Comparison of ENCODE assay signal across 14 cellular contexts in the genomic region with DNA sequence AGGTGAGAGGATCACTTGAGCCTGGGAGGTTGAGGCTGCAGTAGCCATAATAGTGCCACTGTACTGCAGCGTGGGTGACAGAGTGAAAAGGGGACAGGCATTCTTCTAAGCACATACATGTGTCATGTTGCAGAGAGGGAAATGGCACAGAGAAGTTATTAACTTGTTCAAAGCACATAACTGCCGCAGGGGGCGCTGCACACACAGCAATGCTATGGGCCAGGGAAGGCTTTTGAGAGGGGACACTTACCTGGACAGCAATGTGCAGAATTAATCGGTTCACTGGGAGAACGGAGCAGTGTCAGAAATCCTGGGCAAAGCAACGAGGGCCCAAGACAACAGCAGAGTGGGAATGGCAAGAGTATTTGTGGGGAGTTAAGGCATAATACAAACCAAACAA. TPM values are rescaled to one million over a fixed set of nuclear protein-coding genes. Genes with fewer than 3 reads are reported as not detected.
DNase-seq lines count a peak whose midpoint lies in the region; ATAC-seq, FAIRE-seq and TF ChIP-seq lines count a peak whose summit lies in the region.
"Had no signal": no experiment of that assay in that cellular context is flagged by ENCODE, and none has a peak within 500 bp of the region (broad histone marks: within the 10 kb centered on the region; RNA-seq: fewer than 3 reads in every experiment).

No MANE protein-coding gene starts in this region.

- TF ChIP-seq EP300 in A549 (IDR thresholded peaks at IDR 0.05), result no peak

- CTCF ChIA-PET in A549 (lab: Yijun Ruan, JAX), result no interaction called here

- no peak overlapping the region for H3K4me2 ChIP-seq in A549

- peak in 1 of 2 experiments; percentile 48; a peak in 2 of 5 replicates for TF ChIP-seq RAD21 in A549 (conservative IDR thresholded peaks at IDR 0.05 in 1 of 2, IDR thresholded peaks at IDR 0.05 in 1 of 2)

- H3K27ac ChIP-seq in A549, result no peak overlapping the region
- H3K27ac ChIP-seq: thoracic aorta had no signal

- FAIRE-seq in A549 (lab: Jason Lieb, UNC), result no peak
- FAIRE-seq: GM19239 had no signal

- H3K9me3 ChIP-seq in A549, result no peaks in the 10 kb centered on the region
- H3K9me3 ChIP-seq: thoracic aorta had no signal

- TF ChIP-seq CTCF in A549 (IDR thresholded peaks at IDR 0.05) (peak; percentile 39), GM10266 (IDR thresholded peaks at IDR 0.05; ENCODE audit: control insufficient read depth, insufficient read depth, low read depth, missing control alignments) (peak; percentile 37), fibroblast of mammary gland (conservative IDR thresholded peaks at IDR 0.05; ENCODE audit: control insufficient read depth, insufficient read depth, low read depth, low read length) (peak; percentile 40)

- POLR2A ChIA-PET in A549 (lab: Yijun Ruan, JAX), result no interaction called here

- TF ChIP-seq POLR2A in A549 (IDR thresholded peaks at IDR 0.05; ENCODE audit: low read length), result no peak

- H3K4me1 ChIP-seq in A549, result no peaks in the 10 kb centered on the region

- ATAC-seq in A549, result peak; percentile 43 to 82; a peak in 4 of 6 replicates

- H3K4me3 ChIP-seq in A549 (no peak overlapping the region), fibroblast of mammary gland (ENCODE audit: control insufficient read depth, low read depth, low read length) (no peak overlapping the region)
- H3K4me3 ChIP-seq: thoracic aorta had no signal

- DNase-seq in A549 (ENCODE audit: low read depth in 1 of 2, low spot score in 1 of 2) (peak; percentile 10 to 51), GM10266 (ENCODE audit: extremely low spot score) (no peak), NCI-H460 (ENCODE audit: extremely low read depth, low read depth) (peak; percentile 36), fibroblast of mammary gland (ENCODE audit: low read depth) (peak; percentile 12), COR-L47 (lab: John Stamatoyannopoulos, UW) (no peak), Kasumi-1 (lab: John Stamatoyannopoulos, UW) (no peak), hepatic stellate cell (ENCODE audit: low spot score) (no peak), A172 (ENCODE audit: low spot score) (no peak)
- DNase-seq: amygdala; NCI-H1092; stimulated activated CD4-positive, alpha-beta T cell treated with anti-CD3 and anti-CD28 coated beads, Interleukin-4, amount 100 ng/mL, for 1 hour had no signal

- WGBS in A549 (ENCODE audit: missing lambda C conversion rate), result 70% methylated on average over 6 of the region's 6 CpGs

TF ChIP-seq in A549, 52 proteins besides CTCF, POLR2A, EP300 and RAD21:
- no peak for TF ChIP-seq CBX2 (IDR thresholded peaks at IDR 0.05; ENCODE audit: borderline replicate concordance, low read depth)
- TF ChIP-seq RARB (CRISPR knock-in tag; IDR thresholded peaks at IDR 0.05), result no peak
- TF ChIP-seq NR3C1 (IDR thresholded peaks at IDR 0.05), result no peak
- TF ChIP-seq, protein P1, sequence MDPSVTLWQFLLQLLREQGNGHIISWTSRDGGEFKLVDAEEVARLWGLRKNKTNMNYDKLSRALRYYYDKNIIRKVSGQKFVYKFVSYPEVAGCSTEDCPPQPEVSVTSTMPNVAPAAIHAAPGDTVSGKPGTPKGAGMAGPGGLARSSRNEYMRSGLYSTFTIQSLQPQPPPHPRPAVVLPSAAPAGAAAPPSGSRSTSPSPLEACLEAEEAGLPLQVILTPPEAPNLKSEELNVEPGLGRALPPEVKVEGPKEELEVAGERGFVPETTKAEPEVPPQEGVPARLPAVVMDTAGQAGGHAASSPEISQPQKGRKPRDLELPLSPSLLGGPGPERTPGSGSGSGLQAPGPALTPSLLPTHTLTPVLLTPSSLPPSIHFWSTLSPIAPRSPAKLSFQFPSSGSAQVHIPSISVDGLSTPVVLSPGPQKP (IDR thresholded peaks at IDR 0.05; ENCODE audit: low read depth, low read length), result no peak
- no peak for TF ChIP-seq HOXA7 (CRISPR knock-in tag; IDR thresholded peaks at IDR 0.05)
- TF ChIP-seq POLR2AphosphoS2 (conservative IDR thresholded peaks at IDR 0.05; ENCODE audit: low read length), result no peak
TF ChIP-seq in A549: peak in this region for 0.

RNA-seq across cellular contexts. Expression of a gene that starts 2.4 kb away (rescaled TPM):
- polyA plus RNA-seq in A549 (2011; rRNA removed) (not detected in 2 replicates), A549 (2017; fragmentation: RNase III; extraction: RNeasy Plus Mini Kit Qiagen cat#74134 plus additional on column Dnase treatment) (not detected in 3 replicates)
- not detected in 2 replicates for polyA plus RNA-seq in A549 (2012; cell fraction: cytosol; rRNA removed)
- polyA plus RNA-seq in A549 (2012; cell fraction: nucleus; rRNA removed), result not detected in 2 replicates
- polyA minus RNA-seq in A549 (2011; rRNA and poly(A)+ RNA removed), result not detected in 2 replicates
- not detected in 2 replicates for total RNA-seq in NCI-H460 (2014; rRNA removed; shearing (Covaris generic))
- not detected in 2 replicates for polyA plus RNA-seq in NCI-H460 (2014; cell fraction: nucleus; rRNA removed)
- total RNA-seq in A172 (2014; rRNA removed; shearing (Covaris generic)), result not detected in 2 replicates
- total RNA-seq: RPMI7951, thoracic aorta had no signal

RNA-seq across cellular contexts. Expression of a gene that starts 19.9 kb away (rescaled TPM):
- polyA plus RNA-seq in A549 (2011; rRNA removed) (not detected in 2 replicates), A549 (2017; fragmentation: RNase III; extraction: RNeasy Plus Mini Kit Qiagen cat#74134 plus additional on column Dnase treatment) (not detected in 3 replicates)
- not detected in 2 replicates for polyA plus RNA-seq in A549 (2012; cell fraction: cytosol; rRNA removed)
- not detected in 2 replicates for polyA plus RNA-seq in A549 (2012; cell fraction: nucleus; rRNA removed)
- polyA minus RNA-seq in A549 (2011; rRNA and poly(A)+ RNA removed), result not detected in 2 replicates
- not detected in 2 replicates for total RNA-seq in NCI-H460 (2014; rRNA removed; shearing (Covaris generic))
- polyA plus RNA-seq in NCI-H460 (2014; cell fraction: nucleus; rRNA removed), result not detected in 2 replicates
- not detected in 2 replicates for total RNA-seq in A172 (2014; rRNA removed; shearing (Covaris generic))
- total RNA-seq: RPMI7951, thoracic aorta had no signal

RNA-seq across cellular contexts. Expression of a gene that starts 23.5 kb away (rescaled TPM):
- not detected in 2 replicates for polyA plus RNA-seq in A549 (2011; rRNA removed)
- not detected in 2 replicates for polyA plus RNA-seq in A549 (2012; cell fraction: cytosol; rRNA removed)
- polyA plus RNA-seq in A549 (2012; cell fraction: nucleus; rRNA removed), result not detected in 2 replicates
- polyA plus RNA-seq in A549 (2017; fragmentation: RNase III; extraction: RNeasy Plus Mini Kit Qiagen cat#74134 plus additional on column Dnase treatment), result not detected in 3 replicates
- polyA minus RNA-seq in A549 (2011; rRNA and poly(A)+ RNA removed), result not detected in 2 replicates
- not detected in 2 replicates for total RNA-seq in NCI-H460 (2014; rRNA removed; shearing (Covaris generic))
- not detected in 2 replicates for polyA plus RNA-seq in NCI-H460 (2014; cell fraction: nucleus; rRNA removed)
- total RNA-seq in A172 (2014; rRNA removed; shearing (Covaris generic)), result not detected in 2 replicates
- total RNA-seq: RPMI7951, thoracic aorta had no signal

RNA-seq across cellular contexts. Expression of a gene that starts 30.3 kb away (rescaled TPM):
- polyA plus RNA-seq in A549 (2011; rRNA removed) (7.6 and 8.8 TPM in 2 replicates), A549 (2017; fragmentation: RNase III; extraction: RNeasy Plus Mini Kit Qiagen cat#74134 plus additional on column Dnase treatment) (2.2 to 2.8 TPM (median 2.7 TPM) in 3 replicates)
- 2.6 and 3.2 TPM in 2 replicates for polyA plus RNA-seq in A549 (2012; cell fraction: cytosol; rRNA removed)
- 7.2 and 9.5 TPM in 2 replicates for polyA plus RNA-seq in A549 (2012; cell fraction: nucleus; rRNA removed)
- polyA minus RNA-seq in A549 (2011; rRNA and poly(A)+ RNA removed), result 20.8 and 23.6 TPM in 2 replicates
- total RNA-seq in NCI-H460 (2014; rRNA removed; shearing (Covaris generic)), result 9.7 and 12.3 TPM in 2 replicates
- polyA plus RNA-seq in NCI-H460 (2014; cell fraction: nucleus; rRNA removed), result 10.2 and 25.7 TPM in 2 replicates
- total RNA-seq in A172 (2014; rRNA removed; shearing (Covaris generic)), result 0.07 and 0.10 TPM in 2 replicates
- total RNA-seq: RPMI7951 had no signal

Comparison
In these comparisons a context has a peak if more than half of its experiments do, and no peak if none do; other contexts are left out.
1. DNase-seq: peak in A549 (2 of 2), NCI-H460 (single experiment) and fibroblast of mammary gland (single experiment); none in GM10266 (single experiment), COR-L47 (single experiment), Kasumi-1 (0 of 2), hepatic stellate cell (single experiment) and A172 (single experiment).
2. Peak in every context shown above with its lines, with median percentiles within 50 percentile points of each other: CTCF ChIP-seq.